In genomic region chr20:39004508-39004907, GRCh38 we compare ENCODE assay signal across 9 cellular contexts. TPM values are rescaled to one million over a fixed set of nuclear protein-coding genes. Genes with fewer than 3 reads are reported as not detected.
DNase-seq lines count a peak whose midpoint lies in the region; ATAC-seq lines count a peak whose summit lies in the region.
"Had no signal": no experiment of that assay in that cellular context is flagged by ENCODE, and none has a peak within 500 bp of the region (broad histone marks: within the 10 kb centered on the region; RNA-seq: fewer than 3 reads in every experiment).

No MANE protein-coding gene starts in this region.

- ATAC-seq in GM19452 (IDR thresholded peaks at IDR 0.05; ENCODE audit: unreplicated experiment) (no peak), GM18907 (IDR thresholded peaks at IDR 0.05; ENCODE audit: unreplicated experiment) (no peak)

- DNase-seq in NCI-H1436 (lab: John Stamatoyannopoulos, UW) (peak; percentile 42), NCI-H1436 treated with DMSO at 0.1 percent for 48 hours (lab: John Stamatoyannopoulos, UW) (no peak), NCI-H146 (lab: John Stamatoyannopoulos, UW) (peak; percentile 30), T-helper 9 cell (peak; percentile 11), mucosa of gallbladder (ENCODE audit: low spot score) (peak; percentile 71), hypothalamus (lab: John Stamatoyannopoulos, UW) (no peak)
- DNase-seq: NCI-H1930 had no signal

RNA-seq across cellular contexts. Expression of gene DHX35, which starts 42.4 kb away (rescaled TPM):
- total RNA-seq in mucosa of gallbladder = 10.3 TPM

Comparison
In these comparisons a context has a peak if more than half of its experiments do, and no peak if none do; other contexts are left out.
1. DNase-seq: peak in NCI-H1436 (single experiment), NCI-H146 (single experiment), T-helper 9 cell (single experiment) and mucosa of gallbladder (single experiment); none in NCI-H1436 treated with DMSO at 0.1 percent for 48 hours (single experiment) and hypothalamus (0 of 51).